In the genomic region with DNA sequence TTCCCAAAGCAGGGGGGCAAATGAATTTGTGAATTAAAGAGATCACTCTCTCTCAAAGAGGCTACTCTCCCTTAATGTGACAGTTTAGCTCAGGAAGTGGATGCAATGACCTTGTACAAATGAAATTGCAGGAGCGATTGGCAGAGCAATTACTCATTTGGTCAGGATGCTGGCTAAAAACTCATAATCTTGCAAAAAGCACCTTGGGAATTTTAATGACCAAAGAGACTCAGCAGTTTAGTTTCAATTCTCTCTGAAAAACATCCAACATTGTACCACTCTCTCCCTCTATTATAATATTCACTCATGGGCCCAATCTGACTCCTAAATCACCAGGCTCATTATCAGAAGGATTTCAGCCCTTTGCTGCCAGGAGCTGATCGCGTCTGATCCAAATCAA, we compare ENCODE assay signal across 11 cellular contexts. TPM values are rescaled to one million over a fixed set of nuclear protein-coding genes. Genes with fewer than 3 reads are reported as not detected.
DNase-seq lines count a peak whose midpoint lies in the region; TF ChIP-seq lines count a peak whose summit lies in the region.
"Had no signal": no experiment of that assay in that cellular context is flagged by ENCODE, and none has a peak within 500 bp of the region (broad histone marks: within the 10 kb centered on the region; RNA-seq: fewer than 3 reads in every experiment).

No MANE protein-coding gene starts in this region.

- no peak overlapping the region for H3K4me3 ChIP-seq in A673 (ENCODE audit: low read depth, low read length, poor library complexity, severe bottlenecking)
- no peak overlapping the region for H3K4me3 ChIP-seq in trophoblast cell (ENCODE audit: low read depth, low read length)

- H3K23ac ChIP-seq in trophoblast cell (ENCODE audit: low read length): no peak overlapping the region

- TF ChIP-seq CTCF in A673 (conservative IDR thresholded peaks at IDR 0.05; ENCODE audit: low read depth, low read length) (no peak), progenitor cell of endocrine pancreas (IDR thresholded peaks at IDR 0.05; ENCODE audit: unreplicated experiment) (no peak)

- WGBS in trophoblast cell (ENCODE audit: extremely low coverage, insufficient coverage, insufficient read length): no CpG with 5 or more reads among the region's 3 CpGs

- peak overlapping the region; percentile 21 for H3K27ac Mint-ChIP-seq in progenitor cell of endocrine pancreas
- H3K27ac Mint-ChIP-seq in activated CD4-positive, alpha-beta memory T cell treated with anti-CD3 and anti-CD28 coated beads, Interleukin-2, amount 10 ng/mL, durations not matched to agents 7 days and 5 days: no peak overlapping the region
- H3K27ac Mint-ChIP-seq: naive B cell had no signal

- no peak overlapping the region for H3K4me3 Mint-ChIP-seq in progenitor cell of endocrine pancreas (ENCODE audit: low read depth)
- no peak overlapping the region for H3K4me3 Mint-ChIP-seq in activated CD4-positive, alpha-beta memory T cell treated with anti-CD3 and anti-CD28 coated beads, Interleukin-2, amount 10 ng/mL, durations not matched to agents 7 days and 5 days
- H3K4me3 Mint-ChIP-seq: naive B cell had no signal

- H3K9me3 ChIP-seq in A673 (ENCODE audit: low read depth, low read length, poor library complexity, severe bottlenecking) (no peaks in the 10 kb centered on the region), trophoblast cell (ENCODE audit: insufficient read depth, low read depth, low read length) (no peaks in the 10 kb centered on the region)

- no peak overlapping the region for H3K14ac ChIP-seq in trophoblast cell (ENCODE audit: low read length)

- H3K79me2 ChIP-seq in trophoblast cell (ENCODE audit: control insufficient read depth, insufficient read depth, low read length, poor library complexity): peaks cover 2% of the 10 kb centered on the region

- H3K36me3 Mint-ChIP-seq in progenitor cell of endocrine pancreas (ENCODE audit: insufficient read depth): no peaks in the 10 kb centered on the region
- H3K36me3 Mint-ChIP-seq in activated CD4-positive, alpha-beta memory T cell treated with anti-CD3 and anti-CD28 coated beads, Interleukin-2, amount 10 ng/mL, durations not matched to agents 7 days and 5 days (ENCODE audit: low read depth): no peaks in the 10 kb centered on the region
- H3K36me3 Mint-ChIP-seq: naive B cell had no signal

- H2BK120ac ChIP-seq in trophoblast cell (ENCODE audit: insufficient read depth, low read length, poor library complexity): no peak overlapping the region

- H3K9me3 Mint-ChIP-seq in progenitor cell of endocrine pancreas (ENCODE audit: low read depth): no peaks in the 10 kb centered on the region
- H3K9me3 Mint-ChIP-seq in activated CD4-positive, alpha-beta memory T cell treated with anti-CD3 and anti-CD28 coated beads, Interleukin-2, amount 10 ng/mL, durations not matched to agents 7 days and 5 days: no peaks in the 10 kb centered on the region
- H3K9me3 Mint-ChIP-seq: naive B cell had no signal

- POLR2A ChIA-PET in A673 (lab: Charles Lee; ENCODE audit: low non-redundant PET): no interaction called here
- POLR2A ChIA-PET in activated CD4-positive, alpha-beta memory T cell treated with anti-CD3 and anti-CD28 coated beads, Interleukin-2, amount 10 ng/mL, durations not matched to agents 7 days and 5 days (lab: Charles Lee): no interaction called here

- H2AK5ac ChIP-seq in trophoblast cell (ENCODE audit: low read length): no peak overlapping the region

- no peak overlapping the region for H4K8ac ChIP-seq in trophoblast cell (ENCODE audit: low read depth, low read length)

- H3K4me2 ChIP-seq in trophoblast cell (ENCODE audit: low read length): no peak overlapping the region

- no peak overlapping the region for H3K4ac ChIP-seq in trophoblast cell (ENCODE audit: low read depth, low read length)

- no peaks in the 10 kb centered on the region for H3K27me3 Mint-ChIP-seq in progenitor cell of endocrine pancreas
- H3K27me3 Mint-ChIP-seq in activated CD4-positive, alpha-beta memory T cell treated with anti-CD3 and anti-CD28 coated beads, Interleukin-2, amount 10 ng/mL, durations not matched to agents 7 days and 5 days: no peaks in the 10 kb centered on the region
- H3K27me3 Mint-ChIP-seq: naive B cell had no signal

- no peak overlapping the region for H3K9ac ChIP-seq in trophoblast cell (ENCODE audit: low read length)

- H3K18ac ChIP-seq in trophoblast cell (ENCODE audit: low read length): no peak overlapping the region

- DNase-seq in A673 (ENCODE audit: low spot score) (no peak), M059J (ENCODE audit: low read depth) (peak; percentile 84), epithelial cell of prostate (ENCODE audit: low read depth, low spot score) (no peak), progenitor cell of endocrine pancreas (ENCODE audit: low spot score, unreplicated experiment) (no peak), NCI-H2196 treated with DMSO at 0.1 percent for 48 hours (lab: John Stamatoyannopoulos, UW; ENCODE audit: unreplicated experiment) (no peak), trophoblast cell (no peak), NCI-H1105 (lab: John Stamatoyannopoulos, UW) (no peak)
- DNase-seq in activated CD4-positive, alpha-beta memory T cell treated with anti-CD3 and anti-CD28 coated beads, Interleukin-2, amount 10 ng/mL, durations not matched to agents 7 days and 5 days: no peak
- DNase-seq: AML-193, naive B cell, NCI-H187 treated with DMSO at 0.1 percent for 48 hours had no signal

- H2AFZ ChIP-seq in trophoblast cell (ENCODE audit: insufficient read depth, low read length, poor library complexity): no peak overlapping the region

- peaks cover 71% of the 10 kb centered on the region for H3K4me1 Mint-ChIP-seq in progenitor cell of endocrine pancreas (ENCODE audit: low read depth)
- H3K4me1 Mint-ChIP-seq in activated CD4-positive, alpha-beta memory T cell treated with anti-CD3 and anti-CD28 coated beads, Interleukin-2, amount 10 ng/mL, durations not matched to agents 7 days and 5 days: no peaks in the 10 kb centered on the region
- H3K4me1 Mint-ChIP-seq: naive B cell had no signal

- peaks cover 1% of the 10 kb centered on the region for H3K79me1 ChIP-seq in trophoblast cell (ENCODE audit: low read length)

- BruUV-seq in A673 (replicated peaks; lab: Mats Ljungman, UMichigan): no TSS peak

- no peak overlapping the region for H4K12ac ChIP-seq in trophoblast cell (ENCODE audit: low read depth, low read length)

- H3K27ac ChIP-seq in A673 (ENCODE audit: low read depth, low read length, poor library complexity, severe bottlenecking): peak overlapping the region; percentile 1
- peak overlapping the region; percentile 89 for H3K27ac ChIP-seq in epithelial cell of prostate
- no peak overlapping the region for H3K27ac ChIP-seq in trophoblast cell (ENCODE audit: low read depth, low read length)

- no peak overlapping the region for H2BK5ac ChIP-seq in trophoblast cell (ENCODE audit: low read depth, low read length, poor library complexity)

- H3K36me3 ChIP-seq in A673 (ENCODE audit: insufficient read depth, low read length, poor library complexity, severe bottlenecking) (no peaks in the 10 kb centered on the region), trophoblast cell (ENCODE audit: control insufficient read depth in 1 of 2, insufficient read depth in 2 of 2, low read length in 2 of 2) (no peaks in the 10 kb centered on the region)

- no peaks in the 10 kb centered on the region for H3K27me3 ChIP-seq in A673 (replicated peaks; ENCODE audit: insufficient read depth, low read depth, low read length, poor library complexity)
- H3K27me3 ChIP-seq in trophoblast cell (ENCODE audit: insufficient read depth, low read length): no peaks in the 10 kb centered on the region

- H3K4me1 ChIP-seq in A673 (ENCODE audit: insufficient read depth, low read length, poor library complexity, severe bottlenecking): peaks cover 78% of the 10 kb centered on the region
- H3K4me1 ChIP-seq in trophoblast cell (ENCODE audit: control insufficient read depth in 1 of 2, insufficient read depth in 2 of 2, low read length in 2 of 2): peaks cover 0 to 2% of the 10 kb centered on the region in 2 experiments

- CTCF ChIA-PET in A673 (lab: Charles Lee): no interaction called here
- CTCF ChIA-PET in activated CD4-positive, alpha-beta memory T cell treated with anti-CD3 and anti-CD28 coated beads, Interleukin-2, amount 10 ng/mL, durations not matched to agents 7 days and 5 days (lab: Charles Lee): no interaction called here

- H2BK12ac ChIP-seq in trophoblast cell (ENCODE audit: low read length): no peak overlapping the region

- intact Hi-C loops in A673 (cut with micrococcal nuclease; ENCODE audit: unreplicated experiment): no loop called here

- no peak overlapping the region for H4K91ac ChIP-seq in trophoblast cell (ENCODE audit: low read depth, low read length)

RNA-seq across cellular contexts. Expression of a gene that starts 26.1 kb away (rescaled TPM):
- total RNA-seq in A673 (2021): 28.0 and 32.6 TPM in 2 replicates
- total RNA-seq in M059J (2014; rRNA removed; shearing (Covaris generic)): 88.7 and 162 TPM in 2 replicates
- total RNA-seq in progenitor cell of endocrine pancreas: 42.2 and 42.5 TPM in 2 replicates
- 13.8 TPM in 2 replicates for polyA plus RNA-seq in trophoblast cell (2013)
- total RNA-seq in activated CD4-positive, alpha-beta memory T cell treated with anti-CD3 and anti-CD28 coated beads, Interleukin-2, amount 10 ng/mL, durations not matched to agents 7 days and 5 days: not detected

Comparison
In these comparisons a context has a peak if more than half of its experiments do, and no peak if none do; other contexts are left out.
1. RNA of a gene that starts 26.1 kb away (total RNA-seq): 88.7 to 162 TPM in M059J, 42.2 to 42.5 TPM in progenitor cell of endocrine pancreas and 28.0 to 32.6 TPM in A673; not detected in activated CD4-positive, alpha-beta memory T cell treated with anti-CD3 and anti-CD28 coated beads, Interleukin-2, amount 10 ng/mL, durations not matched to agents 7 days and 5 days; every median in the first group is over 10 times any median in the second.